8 cellular contexts compared by ENCODE assay signal in genomic region chr1:35564037-35564883, GRCh38. TPM values are rescaled to one million over a fixed set of nuclear protein-coding genes. Genes with fewer than 3 reads are reported as not detected.
DNase-seq lines count a peak whose midpoint lies in the region; ATAC-seq and TF ChIP-seq lines count a peak whose summit lies in the region.

No MANE protein-coding gene starts in this region.

- no peak overlapping the region for H3K9ac ChIP-seq in MM.1S (ENCODE audit: low read length)

- H3K27me3 ChIP-seq in MM.1S (replicated peaks; ENCODE audit: insufficient read depth, low read length) (no peaks in the 10 kb centered on the region), uterus (no peaks in the 10 kb centered on the region)

- peak; percentile 95 for TF ChIP-seq CTCF in GM12873 (IDR thresholded peaks at IDR 0.05; ENCODE audit: insufficient read depth, low read depth, low read length, missing control alignments)
- TF ChIP-seq CTCF in MM.1S (IDR thresholded peaks at IDR 0.05; ENCODE audit: low read length), result peak; percentile 82
- TF ChIP-seq CTCF in uterus (IDR thresholded peaks at IDR 0.05), result peak; percentile 58 to 68 (median 64)

- H3F3A ChIP-seq in MM.1S (ENCODE audit: insufficient read depth, low read length), result 0 out of 2 replicates have a peak, but pooled peaks cover 3% of the 10 kb centered on the region

- no peaks in the 10 kb centered on the region for H3K36me3 ChIP-seq in MM.1S (replicated peaks; ENCODE audit: insufficient read depth, low read length)
- H3K36me3 ChIP-seq in uterus, result no peaks in the 10 kb centered on the region

- H3K9me3 ChIP-seq in MM.1S (replicated peaks; ENCODE audit: insufficient read depth, low read length) (no peaks in the 10 kb centered on the region), uterus (no peaks in the 10 kb centered on the region)

- H3K27ac ChIP-seq in MM.1S (ENCODE audit: low read length) (no peak overlapping the region), uterus (no peak overlapping the region)

- H3K79me2 ChIP-seq in MM.1S (ENCODE audit: low read length), result no peaks in the 10 kb centered on the region

- no peaks in the 10 kb centered on the region for H4K20me1 ChIP-seq in MM.1S (ENCODE audit: insufficient read depth, low read length)

- H3K4me3 ChIP-seq in MM.1S (ENCODE audit: low read length), result no peak overlapping the region
- no peak overlapping the region for H3K4me3 ChIP-seq in uterus

- no peak for TF ChIP-seq POLR2A in uterus (IDR thresholded peaks at IDR 0.05)

- DNase-seq in MM.1S (peak; percentile 72), glomerular visceral epithelial cell (ENCODE audit: extremely low spot score) (peak; percentile 80), posterior vena cava (ENCODE audit: low spot score) (peak; percentile 91), uterus (peak; percentile 70 to 77)
- peak; percentile 81 for DNase-seq in activated naive CD4-positive, alpha-beta T cell treated with Interleukin-2 at 50 U/mL for 16 hours

- no peaks in the 10 kb centered on the region for H3K9me2 ChIP-seq in MM.1S (replicated peaks; ENCODE audit: insufficient read depth, low read length)

- H3K4me1 ChIP-seq in MM.1S (ENCODE audit: low read length), result no peaks in the 10 kb centered on the region
- H3K4me1 ChIP-seq in uterus, result peaks cover 0 to 9% of the 10 kb centered on the region in 2 donors

- H3K4me2 ChIP-seq in MM.1S (ENCODE audit: low read depth, low read length), result no peak overlapping the region

- H2AFZ ChIP-seq in MM.1S (ENCODE audit: low read length), result no peak overlapping the region

- intact Hi-C loops in posterior vena cava (cut with DNase I), result loop anchor here in 1 of 2 donors (5.0 kb wide), 1 partner anchor 112 kb away; no protein-coding TSS in a partner anchor
- intact Hi-C loops in uterus (cut with DNase I; ENCODE audit: low total_unique reads), result loop anchor here (5.0 kb wide), 1 partner anchor 112 kb away; no protein-coding TSS in a partner anchor

- ATAC-seq in SK-N-SH treated with all-trans-retinoic acid at 6 μM for 48 hours (peak; percentile 78), HG03097 (IDR thresholded peaks at IDR 0.05; ENCODE audit: low FRiP score, unreplicated experiment) (no peak)

TF ChIP-seq in SK-N-SH treated with all-trans-retinoic acid at 6 μM for 48 hours, 23 proteins besides CTCF, POLR2A, EP300 and RAD21:
- TF ChIP-seq ZNF8 (CRISPR knock-in tag; IDR thresholded peaks at IDR 0.05), result no peak
- no peak for TF ChIP-seq ZFP30 (CRISPR knock-in tag; IDR thresholded peaks at IDR 0.05)

RNA-seq across cellular contexts. Expression of gene NCDN, which starts 6.7 kb away (rescaled TPM):
- total RNA-seq in posterior vena cava (10 to 100 TPM; 16.6 to 22.6 TPM), uterus (10 to 100 TPM in 2 of 4 donors, 1 to 10 TPM in 2; 4.4 to 29.9 (median 17.0) TPM)

RNA-seq across cellular contexts. Expression of gene KIAA0319L, which starts 7.1 kb away (rescaled TPM):
- total RNA-seq in posterior vena cava, result 10 to 100 TPM; 28.4 to 28.6 TPM
- 10 to 100 TPM; 27.6 to 72.1 (median 53.8) TPM for total RNA-seq in uterus

RNA-seq across cellular contexts. Expression of gene TFAP2E, which starts 8.9 kb away (rescaled TPM):
- total RNA-seq in posterior vena cava, result under 1 TPM; 0.65 to 0.81 TPM
- 1 to 10 TPM in 1 of 4 donors, under 1 TPM in 1, not detected in 2; 0.97 to 3.6 TPM for total RNA-seq in uterus
